ENCODE assay signal across 21 cellular contexts in genomic region chr20:34985439-34986310, GRCh38. TPM values are rescaled to one million over a fixed set of nuclear protein-coding genes. Genes with fewer than 3 reads are reported as not detected.
A peak's percentile ranks its signal among the peaks of the same experiment; 100 is the strongest.
DNase-seq lines count a peak whose midpoint lies in the region; ATAC-seq and TF ChIP-seq lines count a peak whose summit lies in the region.
"Had no signal": no experiment of that assay in that cellular context is flagged by ENCODE, and none has a peak within 500 bp of the region (broad histone marks: within the 10 kb centered on the region; RNA-seq: fewer than 3 reads in every experiment).

No MANE protein-coding gene starts in this region.

- H3K27me3 ChIP-seq in CD4-positive, CD25-positive, alpha-beta regulatory T cell (ENCODE audit: control insufficient read depth, insufficient read depth, low read length), result no peaks in the 10 kb centered on the region
- no peaks in the 10 kb centered on the region for H3K27me3 ChIP-seq in right atrium auricular region
- no peaks in the 10 kb centered on the region for H3K27me3 ChIP-seq in psoas muscle (ENCODE audit: insufficient read depth in 3 of 3, low read length in 2 of 3)
- no peaks in the 10 kb centered on the region for H3K27me3 ChIP-seq in effector memory CD4-positive, alpha-beta T cell (replicated peaks; ENCODE audit: control insufficient read depth, insufficient read depth, low read length, poor library complexity, severe bottlenecking)
- H3K27me3 ChIP-seq in SJCRH30, result no peaks in the 10 kb centered on the region
- H3K27me3 ChIP-seq: vagina had no signal

- peaks cover 19% of the 10 kb centered on the region for H3K27me3 Mint-ChIP-seq in CD4-positive, CD25-positive, alpha-beta regulatory T cell
- H3K27me3 Mint-ChIP-seq in brain, result peaks cover 11% of the 10 kb centered on the region

- TF ChIP-seq CTCF in brain (conservative IDR thresholded peaks at IDR 0.05) (no peak), right atrium auricular region (IDR thresholded peaks at IDR 0.05) (no peak), psoas muscle (IDR thresholded peaks at IDR 0.05) (no peak)

- WGBS in psoas muscle, 3 donors, result 60 to 73% (median 64%) methylated on average over 26 of the region's 26 CpGs

- no peak for DNase-seq in CD4-positive, CD25-positive, alpha-beta regulatory T cell
- DNase-seq in right atrium auricular region (ENCODE audit: low spot score), result no peak
- DNase-seq in psoas muscle, result peak; percentile 16 to 48
- no peak for DNase-seq in left lobe of liver (ENCODE audit: low spot score)
- DNase-seq in effector memory CD4-positive, alpha-beta T cell, result no peak
- no peak for DNase-seq in SJCRH30
- DNase-seq: activated CD4-positive, alpha-beta T cell treated with anti-CD3 and anti-CD28 coated beads for 36 hours; activated naive CD8-positive, alpha-beta T cell treated with anti-CD3 and anti-CD28 coated beads for 36 hours; C1 segment of cervical spinal cord; IMR-90; NCI-H1417 treated with DMSO at 0.1 percent for 48 hours; NCI-H2171; NCI-H526; SIG-M5; T-cell had no signal

- intact Hi-C loops in psoas muscle (cut with DNase I), result no loop called here

- H3K36me3 Mint-ChIP-seq in CD4-positive, CD25-positive, alpha-beta regulatory T cell, result no peaks in the 10 kb centered on the region
- H3K36me3 Mint-ChIP-seq in brain, result no peaks in the 10 kb centered on the region
- H3K36me3 Mint-ChIP-seq: activated naive CD8-positive, alpha-beta T cell treated with anti-CD3 and anti-CD28 coated beads for 36 hours; natural killer cell treated with Interleukin-12 subunit alpha and Interleukin-12 subunit beta and Interleukin-15 and Interleukin-18, amount 100 ng/mL, for 72 hours; T-cell had no signal

- H3K27ac Mint-ChIP-seq in CD4-positive, CD25-positive, alpha-beta regulatory T cell, result peak overlapping the region in 2 of 3 donors; percentile 56 to 89
- H3K27ac Mint-ChIP-seq in brain, result peak overlapping the region in 3 of 5 experiments; percentile 14 to 80 (median 24)
- H3K27ac Mint-ChIP-seq: activated CD4-positive, alpha-beta T cell treated with anti-CD3 and anti-CD28 coated beads for 36 hours; activated naive CD8-positive, alpha-beta T cell treated with anti-CD3 and anti-CD28 coated beads for 36 hours; T-cell had no signal

- H3K27ac ChIP-seq in CD4-positive, CD25-positive, alpha-beta regulatory T cell (ENCODE audit: insufficient read depth, low read length, poor library complexity, severe bottlenecking), result no peak overlapping the region
- H3K27ac ChIP-seq in right atrium auricular region (peak overlapping the region; percentile 85 to 98), psoas muscle (peak overlapping the region; percentile 55), SJCRH30 (no peak overlapping the region)
- H3K27ac ChIP-seq in effector memory CD4-positive, alpha-beta T cell (ENCODE audit: insufficient read depth, low read length, poor library complexity, severe bottlenecking), result no peak overlapping the region
- H3K27ac ChIP-seq: prostate gland, vagina had no signal

- H3K4me3 ChIP-seq in CD4-positive, CD25-positive, alpha-beta regulatory T cell (ENCODE audit: low read depth, low read length), result no peak overlapping the region
- H3K4me3 ChIP-seq in right atrium auricular region, result no peak overlapping the region
- H3K4me3 ChIP-seq in psoas muscle, result no peak overlapping the region
- no peak overlapping the region for H3K4me3 ChIP-seq in effector memory CD4-positive, alpha-beta T cell (ENCODE audit: insufficient read depth, low read depth, low read length, poor library complexity, severe bottlenecking)
- H3K4me3 ChIP-seq in SJCRH30, result no peak overlapping the region
- H3K4me3 ChIP-seq: prostate gland, vagina had no signal

- H3K4me3 Mint-ChIP-seq in CD4-positive, CD25-positive, alpha-beta regulatory T cell, result no peak overlapping the region
- H3K4me3 Mint-ChIP-seq in brain, result no peak overlapping the region
- H3K4me3 Mint-ChIP-seq: activated CD4-positive, alpha-beta T cell treated with anti-CD3 and anti-CD28 coated beads for 36 hours; activated naive CD8-positive, alpha-beta T cell treated with anti-CD3 and anti-CD28 coated beads for 36 hours; natural killer cell treated with Interleukin-12 subunit alpha and Interleukin-12 subunit beta and Interleukin-15 and Interleukin-18, amount 100 ng/mL, for 72 hours; T-cell had no signal

- no peaks in the 10 kb centered on the region for H3K36me3 ChIP-seq in CD4-positive, CD25-positive, alpha-beta regulatory T cell (ENCODE audit: control insufficient read depth, insufficient read depth, low read length)
- H3K36me3 ChIP-seq in right atrium auricular region (peaks cover 38% of the 10 kb centered on the region), psoas muscle (ENCODE audit: insufficient read depth in 1 of 2, low read depth in 1 of 2) (peaks cover 0 to 8% of the 10 kb centered on the region in 2 donors), SJCRH30 (no peaks in the 10 kb centered on the region)
- H3K36me3 ChIP-seq in effector memory CD4-positive, alpha-beta T cell (ENCODE audit: control insufficient read depth, insufficient read depth, low read length), result no peaks in the 10 kb centered on the region
- H3K36me3 ChIP-seq: prostate gland, vagina had no signal

- no peaks in the 10 kb centered on the region for H3K9me3 Mint-ChIP-seq in CD4-positive, CD25-positive, alpha-beta regulatory T cell
- no peaks in the 10 kb centered on the region for H3K9me3 Mint-ChIP-seq in brain
- H3K9me3 Mint-ChIP-seq: activated naive CD8-positive, alpha-beta T cell treated with anti-CD3 and anti-CD28 coated beads for 36 hours; natural killer cell treated with Interleukin-12 subunit alpha and Interleukin-12 subunit beta and Interleukin-15 and Interleukin-18, amount 100 ng/mL, for 72 hours; T-cell had no signal

- peaks cover 0 to 6% (median 0%) of the 10 kb centered on the region in 4 donors for H3K4me1 Mint-ChIP-seq in CD4-positive, CD25-positive, alpha-beta regulatory T cell
- peaks cover 49% of the 10 kb centered on the region for H3K4me1 Mint-ChIP-seq in brain
- H3K4me1 Mint-ChIP-seq: activated CD4-positive, alpha-beta T cell treated with anti-CD3 and anti-CD28 coated beads for 36 hours; activated naive CD8-positive, alpha-beta T cell treated with anti-CD3 and anti-CD28 coated beads for 36 hours; T-cell had no signal

- no peak for ATAC-seq in CD4-positive, CD25-positive, alpha-beta regulatory T cell (ENCODE audit: low read depth in 2 of 2)
- ATAC-seq in psoas muscle (peak in 3 of 4 donors; percentile 1), GM18873 (IDR thresholded peaks at IDR 0.05; ENCODE audit: low FRiP score, unreplicated experiment) (no peak), left lobe of liver (no peak)
- ATAC-seq: activated CD4-positive, alpha-beta T cell treated with anti-CD3 and anti-CD28 coated beads for 36 hours; T-cell had no signal

- H3K4me1 ChIP-seq in CD4-positive, CD25-positive, alpha-beta regulatory T cell (ENCODE audit: control insufficient read depth, insufficient read depth, low read length, poor library complexity, severe bottlenecking), result no peaks in the 10 kb centered on the region
- peaks cover 0 to 55% of the 10 kb centered on the region in 2 donors for H3K4me1 ChIP-seq in right atrium auricular region
- H3K4me1 ChIP-seq in psoas muscle, result peaks cover 23% of the 10 kb centered on the region
- H3K4me1 ChIP-seq in effector memory CD4-positive, alpha-beta T cell (ENCODE audit: control insufficient read depth, insufficient read depth, low read length, poor library complexity, severe bottlenecking), result no peaks in the 10 kb centered on the region
- peaks cover 12% of the 10 kb centered on the region for H3K4me1 ChIP-seq in SJCRH30
- H3K4me1 ChIP-seq: prostate gland had no signal

- H3K9me3 ChIP-seq in CD4-positive, CD25-positive, alpha-beta regulatory T cell (ENCODE audit: control insufficient read depth in 2 of 2, low read length in 2 of 2), result no peaks in the 10 kb centered on the region
- H3K9me3 ChIP-seq in right atrium auricular region (no peaks in the 10 kb centered on the region), psoas muscle (no peaks in the 10 kb centered on the region), SJCRH30 (replicated peaks) (no peaks in the 10 kb centered on the region)
- H3K9me3 ChIP-seq in effector memory CD4-positive, alpha-beta T cell (ENCODE audit: control insufficient read depth, low read length), result no peaks in the 10 kb centered on the region
- H3K9me3 ChIP-seq: prostate gland, vagina had no signal

RNA-seq across cellular contexts. Expression of gene MYH7B, which starts 30.0 kb away (rescaled TPM):
- total RNA-seq in CD4-positive, CD25-positive, alpha-beta regulatory T cell, result 0.20 TPM
- under 1 TPM in 1 of 4 donors, not detected in 3; 0.35 TPM for polyA plus RNA-seq in CD4-positive, CD25-positive, alpha-beta regulatory T cell
- polyA plus RNA-seq in brain (ENCODE audit: insufficient read depth, low read depth, low replicate concordance) (6.3 TPM), psoas muscle (10 to 100 TPM in 1 of 3 donors, 1 to 10 TPM in 2; 5.7 to 15.0 (median 6.4) TPM)
- total RNA-seq in right atrium auricular region (10 to 100 TPM; 24.4 to 34.9 TPM), psoas muscle (100 to 1,000 TPM in 1 of 4 donors, 10 to 100 TPM in 3; 10.6 to 101 (median 22.1) TPM), left lobe of liver (0.45 TPM)
- 0.02 and 0.10 TPM in 2 replicates for total RNA-seq in SJCRH30 (2014; rRNA removed; shearing (Covaris generic))
- total RNA-seq: fibroblast of villous mesenchyme, IMR-90 had no signal

RNA-seq across cellular contexts. Expression of gene GSS, which starts 30.1 kb away (rescaled TPM):
- 26.0 TPM for total RNA-seq in CD4-positive, CD25-positive, alpha-beta regulatory T cell
- polyA plus RNA-seq in CD4-positive, CD25-positive, alpha-beta regulatory T cell, result 10 to 100 TPM; 29.8 to 33.0 (median 31.4) TPM
- polyA plus RNA-seq in brain (ENCODE audit: insufficient read depth, low read depth, low replicate concordance) (107 TPM), psoas muscle (10 to 100 TPM; 14.5 to 26.9 (median 24.5) TPM)
- total RNA-seq in right atrium auricular region (10 to 100 TPM; 23.0 to 38.3 TPM), psoas muscle (10 to 100 TPM; 21.5 to 36.6 (median 26.6) TPM), left lobe of liver (29.2 TPM)
- total RNA-seq in SJCRH30 (2014; rRNA removed; shearing (Covaris generic)), result 52.8 and 53.8 TPM in 2 replicates

Comparison
In these comparisons a context has a peak if more than half of its experiments do, and no peak if none do; other contexts are left out.
1. ATAC-seq: peak in psoas muscle (3 of 4); none in CD4-positive, CD25-positive, alpha-beta regulatory T cell (0 of 2), GM18873 (single experiment) and left lobe of liver (single experiment).
2. DNase-seq: peak in psoas muscle (2 of 2); none in CD4-positive, CD25-positive, alpha-beta regulatory T cell (0 of 3), right atrium auricular region (single experiment), left lobe of liver (single experiment), effector memory CD4-positive, alpha-beta T cell (0 of 3) and SJCRH30 (0 of 2).
3. H3K27ac ChIP-seq: peak in right atrium auricular region (2 of 2) and psoas muscle (single experiment); none in CD4-positive, CD25-positive, alpha-beta regulatory T cell (single experiment), effector memory CD4-positive, alpha-beta T cell (single experiment) and SJCRH30 (single experiment).